In the genomic region with DNA sequence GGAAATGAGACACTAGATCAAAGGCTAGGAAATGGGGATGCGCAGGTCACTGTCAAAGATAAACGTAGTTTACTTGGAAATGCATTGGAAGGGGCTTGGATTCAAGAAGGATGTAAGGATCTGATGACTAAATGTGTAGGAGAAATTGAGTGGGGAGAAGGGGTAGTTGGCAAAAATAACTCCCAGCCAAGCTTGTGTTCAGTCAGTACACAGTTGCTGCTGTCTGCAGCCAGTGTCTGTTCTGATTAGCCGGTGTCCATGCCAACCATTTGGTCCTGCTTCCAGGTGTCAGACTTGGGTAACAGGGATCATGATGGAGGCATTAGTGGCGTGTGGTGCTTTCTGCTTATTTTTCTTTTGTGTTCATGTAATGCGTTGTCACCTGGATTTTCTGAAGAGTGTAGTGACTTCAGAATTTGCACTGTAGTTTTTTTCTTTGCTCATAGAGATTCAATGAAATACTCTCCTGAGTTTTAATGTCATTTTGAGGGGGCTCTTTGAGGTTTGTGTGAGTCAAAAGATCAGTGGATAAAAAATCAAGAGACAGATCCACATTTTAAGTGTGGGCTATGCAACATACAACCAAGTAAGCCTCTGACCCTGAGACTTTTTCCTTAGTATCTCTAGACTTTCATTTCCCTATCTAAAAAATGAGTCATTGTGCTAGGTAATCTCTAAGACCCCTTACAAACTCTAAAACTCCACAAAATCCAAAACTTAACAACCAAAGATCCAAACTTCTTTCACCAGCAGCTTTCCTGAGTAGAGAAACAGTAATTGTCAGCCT, we compare ENCODE assay signal across 17 cellular contexts.
DNase-seq lines count a peak whose midpoint lies in the region; ATAC-seq, FAIRE-seq and TF ChIP-seq lines count a peak whose summit lies in the region.
"Had no signal": no experiment of that assay in that cellular context is flagged by ENCODE, and none has a peak within 500 bp of the region (broad histone marks: within the 10 kb centered on the region; RNA-seq: fewer than 3 reads in every experiment).

No MANE protein-coding gene starts in this region.

- H3K79me2 ChIP-seq in osteoblast (ENCODE audit: insufficient read depth, low read length): peaks cover 62% of the 10 kb centered on the region

- no peak overlapping the region for H3K4me2 ChIP-seq in osteoblast (ENCODE audit: insufficient read depth, low read length)

- H2AFZ ChIP-seq in osteoblast (ENCODE audit: low read length): no peak overlapping the region

- H3K36me3 ChIP-seq in osteoblast (ENCODE audit: insufficient read depth, low read length): no peaks in the 10 kb centered on the region
- H3K36me3 ChIP-seq: adrenal gland had no signal

- ATAC-seq in Right ventricle myocardium superior (ENCODE audit: poor library complexity): peak; percentile 45
- ATAC-seq in left cardiac atrium: no peak
- peak; percentile 51 to 54 for ATAC-seq in stimulated activated naive B cell treated with anti-CD40 and anti-IgM and Interleukin-4, amounts not matched to agents 10 μg/mL and 1 μg/mL and 100 μg/mL, for 72 hours (replicated peaks)
- ATAC-seq: stimulated activated effector memory CD8-positive, alpha-beta T cell treated with anti-CD3 and anti-CD28 coated beads, Interleukin-12 subunit alpha, Interleukin-12 subunit beta, amount 100 ng/mL, for 72 hours had no signal

- TF ChIP-seq CTCF in glutamatergic neuron (IDR thresholded peaks at IDR 0.05; ENCODE audit: partially characterized antibody, unreplicated experiment) (no peak), osteoblast (IDR thresholded peaks at IDR 0.05; ENCODE audit: extremely low read depth, low read depth, low read length) (no peak)

- H3K27me3 Mint-ChIP-seq in glutamatergic neuron (ENCODE audit: unreplicated experiment): peaks cover 3% of the 10 kb centered on the region
- no peaks in the 10 kb centered on the region for H3K27me3 Mint-ChIP-seq in stimulated activated naive B cell treated with anti-CD40 and anti-IgM and Interleukin-4, amounts not matched to agents 10 μg/mL and 1 μg/mL and 100 μg/mL, for 72 hours

- H3K36me3 Mint-ChIP-seq in glutamatergic neuron (ENCODE audit: unreplicated experiment): no peaks in the 10 kb centered on the region
- peaks cover 2 to 12% of the 10 kb centered on the region in 2 donors for H3K36me3 Mint-ChIP-seq in stimulated activated naive B cell treated with anti-CD40 and anti-IgM and Interleukin-4, amounts not matched to agents 10 μg/mL and 1 μg/mL and 100 μg/mL, for 72 hours
- H3K36me3 Mint-ChIP-seq: stimulated activated effector memory CD8-positive, alpha-beta T cell treated with anti-CD3 and anti-CD28 coated beads, Interleukin-12 subunit alpha, Interleukin-12 subunit beta, amount 100 ng/mL, for 72 hours had no signal

- H3K9me3 ChIP-seq in osteoblast (ENCODE audit: low read depth, low read length): no peaks in the 10 kb centered on the region
- H3K9me3 ChIP-seq: adrenal gland had no signal

- H3K4me1 Mint-ChIP-seq in glutamatergic neuron (ENCODE audit: low read depth, unreplicated experiment): peaks cover 27% of the 10 kb centered on the region
- peaks cover 15 to 26% of the 10 kb centered on the region in 2 donors for H3K4me1 Mint-ChIP-seq in stimulated activated naive B cell treated with anti-CD40 and anti-IgM and Interleukin-4, amounts not matched to agents 10 μg/mL and 1 μg/mL and 100 μg/mL, for 72 hours

- peak overlapping the region; percentile 12 for H3K4me3 Mint-ChIP-seq in glutamatergic neuron (ENCODE audit: unreplicated experiment)
- H3K4me3 Mint-ChIP-seq in stimulated activated naive B cell treated with anti-CD40 and anti-IgM and Interleukin-4, amounts not matched to agents 10 μg/mL and 1 μg/mL and 100 μg/mL, for 72 hours: no peak overlapping the region
- H3K4me3 Mint-ChIP-seq: activated T-helper 1 cell treated with anti-CD3 and anti-CD28 coated beads, Interleukin-12 subunit alpha, Interleukin-12 subunit beta, Interleukin-2, Interleukin-4 antibody, amounts not matched to agents 30 ng/mL and 10 ng/mL and 1 ng/mL, durations not matched to agents 14 hours and 24 hours and 36 hours; stimulated activated effector memory CD8-positive, alpha-beta T cell treated with anti-CD3 and anti-CD28 coated beads, Interleukin-12 subunit alpha, Interleukin-12 subunit beta, amount 100 ng/mL, for 72 hours had no signal

- H3K4me1 ChIP-seq in osteoblast (ENCODE audit: insufficient read depth, low read length): peaks cover 12% of the 10 kb centered on the region
- H3K4me1 ChIP-seq: adrenal gland had no signal

- DNase-seq in Right ventricle myocardium superior: no peak
- DNase-seq in left cardiac atrium: no peak
- DNase-seq in SK-N-DZ (ENCODE audit: low spot score): peak; percentile 8
- DNase-seq in glutamatergic neuron: no peak
- no peak for DNase-seq in stimulated activated naive B cell treated with anti-CD40 and anti-IgM and Interleukin-4, amounts not matched to agents 10 μg/mL and 1 μg/mL and 100 μg/mL, for 72 hours
- no peak for DNase-seq in COLO668 (lab: John Stamatoyannopoulos, UW; ENCODE audit: unreplicated experiment)
- no peak for DNase-seq in osteoblast (ENCODE audit: insufficient read length, low spot score, missing footprints)
- DNase-seq in urothelium cell line (ENCODE audit: low spot score): no peak
- DNase-seq: activated CD4-positive, alpha-beta T cell treated with anti-CD3 and anti-CD28 coated beads, Interleukin-2, amount 50 U/mL, for 48 hours; GF-D8; HCEC 1CT; MM.1S; small intestine had no signal

- H4K20me1 ChIP-seq in osteoblast (ENCODE audit: insufficient read depth, low read length): peaks cover 6% of the 10 kb centered on the region

- H3K27ac ChIP-seq in osteoblast (ENCODE audit: low read depth, low read length): no peak overlapping the region
- H3K27ac ChIP-seq: adrenal gland had no signal

- intact Hi-C loops in Right ventricle myocardium superior (cut with DNase I): no loop called here
- intact Hi-C loops in left cardiac atrium (cut with DNase I): no loop called here

- H3K27ac Mint-ChIP-seq in glutamatergic neuron (ENCODE audit: unreplicated experiment): peak overlapping the region; percentile 85
- no peak overlapping the region for H3K27ac Mint-ChIP-seq in stimulated activated naive B cell treated with anti-CD40 and anti-IgM and Interleukin-4, amounts not matched to agents 10 μg/mL and 1 μg/mL and 100 μg/mL, for 72 hours
- H3K27ac Mint-ChIP-seq: activated T-helper 1 cell treated with anti-CD3 and anti-CD28 coated beads, Interleukin-12 subunit alpha, Interleukin-12 subunit beta, Interleukin-2, Interleukin-4 antibody, amounts not matched to agents 30 ng/mL and 10 ng/mL and 1 ng/mL, durations not matched to agents 14 hours and 24 hours and 36 hours; stimulated activated effector memory CD8-positive, alpha-beta T cell treated with anti-CD3 and anti-CD28 coated beads, Interleukin-12 subunit alpha, Interleukin-12 subunit beta, amount 100 ng/mL, for 72 hours had no signal

- FAIRE-seq in urothelium cell line (lab: Jason Lieb, UNC): no peak
- FAIRE-seq: D721Med, small intestine had no signal

- H3K9me3 Mint-ChIP-seq in glutamatergic neuron (ENCODE audit: unreplicated experiment): peaks cover 1% of the 10 kb centered on the region
- peaks cover 0 to 2% of the 10 kb centered on the region in 2 donors for H3K9me3 Mint-ChIP-seq in stimulated activated naive B cell treated with anti-CD40 and anti-IgM and Interleukin-4, amounts not matched to agents 10 μg/mL and 1 μg/mL and 100 μg/mL, for 72 hours
- H3K9me3 Mint-ChIP-seq: activated T-helper 1 cell treated with anti-CD3 and anti-CD28 coated beads, Interleukin-12 subunit alpha, Interleukin-12 subunit beta, Interleukin-2, Interleukin-4 antibody, amounts not matched to agents 30 ng/mL and 10 ng/mL and 1 ng/mL, durations not matched to agents 14 hours and 24 hours and 36 hours; stimulated activated effector memory CD8-positive, alpha-beta T cell treated with anti-CD3 and anti-CD28 coated beads, Interleukin-12 subunit alpha, Interleukin-12 subunit beta, amount 100 ng/mL, for 72 hours had no signal

- H3K27me3 ChIP-seq in osteoblast (ENCODE audit: insufficient read depth, low read length): no peaks in the 10 kb centered on the region
- H3K27me3 ChIP-seq: adrenal gland had no signal

- no peak overlapping the region for H3K4me3 ChIP-seq in osteoblast (ENCODE audit: insufficient read depth, low read length)
- H3K4me3 ChIP-seq: adrenal gland had no signal

Comparison
In these comparisons a context has a peak if more than half of its experiments do, and no peak if none do; other contexts are left out.
1. ATAC-seq: peak in Right ventricle myocardium superior (single experiment) and stimulated activated naive B cell treated with anti-CD40 and anti-IgM and Interleukin-4, amounts not matched to agents 10 μg/mL and 1 μg/mL and 100 μg/mL, for 72 hours (2 of 2); none in left cardiac atrium (0 of 2).